9 cellular contexts compared by ENCODE assay signal in the genomic region with DNA sequence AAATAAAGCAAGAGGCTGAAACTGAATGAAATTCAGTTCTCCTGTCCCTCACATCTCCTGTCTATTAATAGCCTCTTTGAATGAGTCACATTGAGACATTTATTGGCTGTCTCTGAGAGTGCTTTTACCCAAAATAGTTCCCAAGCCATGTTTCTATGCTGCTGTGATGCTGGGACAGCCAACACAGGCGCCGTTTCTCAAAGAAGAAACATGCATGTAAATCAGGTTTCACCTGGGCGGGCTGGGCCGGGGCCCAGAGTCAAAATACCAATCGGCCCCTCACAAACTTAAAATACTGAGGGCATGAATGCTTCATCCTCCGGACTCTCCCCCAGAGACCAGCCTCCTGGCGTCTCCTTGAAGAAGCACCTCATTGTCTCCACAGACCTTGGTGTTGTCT.
DNase-seq lines count a peak whose midpoint lies in the region; ATAC-seq, FAIRE-seq and TF ChIP-seq lines count a peak whose summit lies in the region.
"Had no signal": no experiment of that assay in that cellular context is flagged by ENCODE, and none has a peak within 500 bp of the region (broad histone marks: within the 10 kb centered on the region; RNA-seq: fewer than 3 reads in every experiment).

No MANE protein-coding gene starts in this region.

- TF ChIP-seq EP300 in suprapubic skin (IDR thresholded peaks at IDR 0.05) = no peak

- H3K9me3 ChIP-seq in suprapubic skin (no peaks in the 10 kb centered on the region), trophoblast cell (ENCODE audit: insufficient read depth, low read depth, low read length) (no peaks in the 10 kb centered on the region)

- no peak for TF ChIP-seq CTCF in suprapubic skin (IDR thresholded peaks at IDR 0.05)

- no peak overlapping the region for H3K14ac ChIP-seq in trophoblast cell (ENCODE audit: low read length)

- no peaks in the 10 kb centered on the region for H3K79me2 ChIP-seq in trophoblast cell (ENCODE audit: control insufficient read depth, insufficient read depth, low read length, poor library complexity)

- H2AK5ac ChIP-seq in trophoblast cell (ENCODE audit: low read length) = no peak overlapping the region

- ATAC-seq in GM18909 (IDR thresholded peaks at IDR 0.05; ENCODE audit: poor library complexity, unreplicated experiment) (peak; percentile 82), HG02885 (IDR thresholded peaks at IDR 0.05; ENCODE audit: poor library complexity, unreplicated experiment) (peak; percentile 96), SK-N-SH treated with all-trans-retinoic acid at 6 μM for 48 hours (peak; percentile 61)

- H3K4me1 ChIP-seq in suprapubic skin (peaks cover 14% of the 10 kb centered on the region), trophoblast cell (ENCODE audit: control insufficient read depth in 1 of 2, insufficient read depth in 2 of 2, low read length in 2 of 2) (peaks cover 0 to 2% of the 10 kb centered on the region in 2 experiments)

- H3K27me3 ChIP-seq in suprapubic skin (no peaks in the 10 kb centered on the region), trophoblast cell (ENCODE audit: insufficient read depth, low read length) (no peaks in the 10 kb centered on the region)

- H3K23ac ChIP-seq in trophoblast cell (ENCODE audit: low read length) = no peak overlapping the region

- H4K8ac ChIP-seq in trophoblast cell (ENCODE audit: low read depth, low read length) = no peak overlapping the region

- no peak overlapping the region for H3K18ac ChIP-seq in trophoblast cell (ENCODE audit: low read length)

- no peaks in the 10 kb centered on the region for H3K79me1 ChIP-seq in trophoblast cell (ENCODE audit: low read length)

- WGBS in suprapubic skin = 79% methylated on average over 7 of the region's 7 CpGs
- no CpG with 5 or more reads among the region's 7 CpGs for WGBS in trophoblast cell (ENCODE audit: extremely low coverage, insufficient coverage, insufficient read length)

- no peak overlapping the region for H4K91ac ChIP-seq in trophoblast cell (ENCODE audit: low read depth, low read length)

- DNase-seq in suprapubic skin (ENCODE audit: low spot score in 2 of 2) (no peak), H54 (ENCODE audit: insufficient read length, low spot score) (no peak), foreskin melanocyte (no peak), AML-193 (lab: John Stamatoyannopoulos, UW) (no peak), trophoblast cell (no peak)
- DNase-seq: NCI-H446 had no signal

- H3K9ac ChIP-seq in trophoblast cell (ENCODE audit: low read length) = no peak overlapping the region

- no peak for FAIRE-seq in H54 (lab: Jason Lieb, UNC)

- no peak overlapping the region for H3K4me2 ChIP-seq in trophoblast cell (ENCODE audit: low read length)

- H3K27ac ChIP-seq in suprapubic skin (peak overlapping the region; percentile 12), trophoblast cell (ENCODE audit: low read depth, low read length) (no peak overlapping the region)

- H3K4ac ChIP-seq in trophoblast cell (ENCODE audit: low read depth, low read length) = no peak overlapping the region

- TF ChIP-seq POLR2A in suprapubic skin (IDR thresholded peaks at IDR 0.05) (no peak), H54 (IDR thresholded peaks at IDR 0.05; ENCODE audit: low read depth, low read length) (no peak)

- no peak overlapping the region for H2BK12ac ChIP-seq in trophoblast cell (ENCODE audit: low read length)

- H3K4me3 ChIP-seq in suprapubic skin (no peak overlapping the region), trophoblast cell (ENCODE audit: low read depth, low read length) (no peak overlapping the region)

- H2BK120ac ChIP-seq in trophoblast cell (ENCODE audit: insufficient read depth, low read length, poor library complexity) = no peak overlapping the region

- H4K12ac ChIP-seq in trophoblast cell (ENCODE audit: low read depth, low read length) = no peak overlapping the region

- no peak overlapping the region for H2BK5ac ChIP-seq in trophoblast cell (ENCODE audit: low read depth, low read length, poor library complexity)

- no peak overlapping the region for H2AFZ ChIP-seq in trophoblast cell (ENCODE audit: insufficient read depth, low read length, poor library complexity)

- H3K36me3 ChIP-seq in suprapubic skin (no peaks in the 10 kb centered on the region), trophoblast cell (ENCODE audit: control insufficient read depth in 1 of 2, insufficient read depth in 2 of 2, low read length in 2 of 2) (no peaks in the 10 kb centered on the region)

TF ChIP-seq in SK-N-SH treated with all-trans-retinoic acid at 6 μM for 48 hours, 23 proteins besides CTCF, POLR2A, EP300 and RAD21:
- TF ChIP-seq PPARA (CRISPR knock-in tag; IDR thresholded peaks at IDR 0.05; ENCODE audit: borderline replicate concordance) (no peak), ZFP30 (CRISPR knock-in tag; IDR thresholded peaks at IDR 0.05) (no peak), ISL1 (CRISPR knock-in tag; IDR thresholded peaks at IDR 0.05) (no peak), ZNF565 (CRISPR knock-in tag; conservative IDR thresholded peaks at IDR 0.05; ENCODE audit: low read depth) (no peak)
- TF ChIP-seq, protein P1, sequence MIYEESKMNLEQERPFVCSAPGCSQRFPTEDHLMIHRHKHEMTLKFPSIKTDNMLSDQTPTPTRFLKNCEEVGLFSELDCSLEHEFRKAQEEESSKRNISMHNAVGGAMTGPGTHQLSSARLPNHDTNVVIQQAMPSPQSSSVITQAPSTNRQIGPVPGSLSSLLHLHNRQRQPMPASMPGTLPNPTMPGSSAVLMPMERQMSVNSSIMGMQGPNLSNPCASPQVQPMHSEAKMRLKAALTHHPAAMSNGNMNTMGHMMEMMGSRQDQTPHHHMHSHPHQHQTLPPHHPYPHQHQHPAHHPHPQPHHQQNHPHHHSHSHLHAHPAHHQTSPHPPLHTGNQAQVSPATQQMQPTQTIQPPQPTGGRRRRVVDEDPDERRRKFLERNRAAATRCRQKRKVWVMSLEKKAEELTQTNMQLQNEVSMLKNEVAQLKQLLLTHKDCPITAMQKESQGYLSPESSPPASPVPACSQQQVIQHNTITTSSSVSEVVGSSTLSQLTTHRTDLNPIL (CRISPR knock-in tag; IDR thresholded peaks at IDR 0.05; ENCODE audit: low read depth) = no peak
